6 cellular contexts compared by ENCODE assay signal in the genomic region with DNA sequence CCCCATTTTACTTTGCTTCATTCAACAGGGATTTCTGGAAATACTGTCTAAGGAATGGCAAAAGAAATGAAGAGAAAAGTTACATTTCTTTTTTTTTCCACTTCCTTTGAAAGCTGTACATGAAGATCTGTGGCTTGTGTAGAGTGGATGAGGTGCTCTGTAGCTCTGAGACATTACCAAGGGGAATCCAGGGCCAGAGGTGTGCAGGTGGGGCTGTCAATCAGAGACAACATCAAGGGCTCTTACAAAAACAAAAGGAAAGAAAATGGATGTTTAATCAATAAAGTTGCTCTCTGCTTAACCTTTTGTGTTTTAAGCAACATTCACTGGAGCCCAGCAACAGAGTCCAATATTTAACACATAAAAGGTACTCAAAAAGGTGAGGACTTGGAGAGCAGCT.
"Had no signal": no experiment of that assay in that cellular context is flagged by ENCODE, and none has a peak within 500 bp of the region (broad histone marks: within the 10 kb centered on the region; RNA-seq: fewer than 3 reads in every experiment).

No MANE protein-coding gene starts in this region.

- H3K27ac ChIP-seq: KMS-11 had no signal

- DNase-seq: H9, HCEC 1CT, IMR-90, KBM-7 had no signal

- ATAC-seq: GM23338 had no signal

- H3K4me3 ChIP-seq: GM23338 had no signal
